ENCODE assay signal across 34 cellular contexts in genomic region chrX:27491397-27491796, GRCh38. TPM values are rescaled to one million over a fixed set of nuclear protein-coding genes. Genes with fewer than 3 reads are reported as not detected.
"Had no signal": no experiment of that assay in that cellular context is flagged by ENCODE, and none has a peak within 500 bp of the region (broad histone marks: within the 10 kb centered on the region; RNA-seq: fewer than 3 reads in every experiment).

No MANE protein-coding gene starts in this region.

- ATAC-seq: effector memory CD8-positive, alpha-beta T cell; esophagus mucosa; gastrocnemius medialis; heart right ventricle; left cardiac atrium; left lung; left ventricle myocardium superior; lower lobe of right lung; mucosa of descending colon had no signal

- H3K27me3 ChIP-seq: colonic mucosa, esophagus squamous epithelium, gastrocnemius medialis, heart right ventricle, left lung had no signal

- H3K27ac ChIP-seq: colonic mucosa, epithelial cell of prostate, esophagus squamous epithelium, gastrocnemius medialis, heart right ventricle, left lung, lower lobe of right lung had no signal

- FAIRE-seq: endometrium, islet of Langerhans, keratinocyte had no signal

- H3K9me3 ChIP-seq: colonic mucosa, esophagus squamous epithelium, gastrocnemius medialis, heart right ventricle, left lung, lower lobe of right lung, mucosa of descending colon had no signal

- H3K4me3 ChIP-seq: colonic mucosa, esophagus squamous epithelium, gastrocnemius medialis, heart right ventricle, left lung, lower lobe of right lung, mucosa of descending colon had no signal

- H3K4me1 ChIP-seq: colonic mucosa, esophagus squamous epithelium, gastrocnemius medialis, heart right ventricle, left lung, lower lobe of right lung had no signal

- H3K36me3 ChIP-seq: colonic mucosa, esophagus squamous epithelium, gastrocnemius medialis, heart right ventricle, left lung, lower lobe of right lung had no signal

- DNase-seq: colonic mucosa; cortex of kidney; effector CD8-positive, alpha-beta T cell; effector memory CD8-positive, alpha-beta T cell; endodermal cell; erythroblast; esophagus squamous epithelium; foreskin fibroblast; foreskin melanocyte; gastrocnemius medialis; glutamatergic neuron; head of caudate nucleus; heart right ventricle; hippocampal formation; left cardiac atrium; left lung; left ventricle myocardium superior; lower lobe of right lung; mesenchymal stem cell; mucosa of descending colon; naive B cell had no signal

RNA-seq across cellular contexts. Expression of gene PPP4R3C, which starts 28.3 kb away (rescaled TPM):
- total RNA-seq: colonic mucosa, dermis microvascular lymphatic vessel endothelial cell, endodermal cell, esophagus mucosa, esophagus squamous epithelium, gastrocnemius medialis, glomerular endothelial cell, heart right ventricle, kidney epithelial cell, left cardiac atrium, left lung, left ventricle myocardium superior, lower leg skin, lower lobe of right lung, lung microvascular endothelial cell, mesenteric fat pad, mesothelial cell of epicardium, mucosa of descending colon, myocyte had no signal
- polyA plus RNA-seq: heart right ventricle, keratinocyte had no signal
